1 cellular context compared by ENCODE assay signal in the genomic region with DNA sequence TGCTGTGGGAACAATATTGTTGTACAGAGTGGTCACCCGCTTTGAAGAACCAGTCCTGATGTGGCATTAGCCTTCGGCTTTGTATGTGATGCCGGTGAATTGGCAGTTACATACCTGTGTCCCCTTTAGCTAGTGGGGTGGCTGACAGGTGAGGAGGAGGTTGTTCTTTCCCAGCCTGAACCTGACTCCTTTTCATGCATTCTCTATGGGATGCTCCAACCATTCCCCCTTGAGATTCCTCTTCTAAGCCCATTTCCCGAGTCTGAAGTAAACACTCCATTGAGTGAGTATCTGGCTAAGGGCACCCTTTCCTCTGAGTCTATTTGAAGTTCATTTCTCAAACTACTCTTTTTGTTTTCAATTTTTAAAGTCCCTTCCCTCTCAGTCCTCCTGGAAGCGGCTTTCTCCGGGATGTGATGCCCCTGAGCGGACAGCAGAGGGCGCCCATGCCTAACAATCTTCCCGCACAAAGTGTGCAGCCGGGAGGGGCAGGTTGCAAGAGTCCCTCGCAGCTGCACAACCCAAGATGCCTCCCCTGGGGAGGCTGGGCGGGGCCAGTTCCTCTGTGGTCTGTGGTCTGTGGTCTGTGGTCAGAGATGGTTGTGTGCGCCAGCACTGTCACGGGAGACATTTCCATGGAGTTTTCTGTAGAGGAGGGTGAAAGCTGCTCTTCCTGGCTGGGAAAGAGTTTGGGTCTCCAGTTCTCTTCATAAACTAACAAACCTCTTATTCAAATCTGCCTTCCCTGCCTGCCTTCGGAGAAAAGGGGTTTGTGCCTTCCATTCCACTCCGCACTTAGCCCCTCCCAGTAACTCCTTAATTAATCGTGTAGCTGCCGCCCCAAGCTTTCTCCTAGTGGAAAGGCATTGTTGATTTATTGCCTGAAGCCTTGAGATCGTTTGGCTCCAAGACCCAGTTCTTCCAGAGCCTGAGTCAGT.
TF ChIP-seq lines count a peak whose summit lies in the region.

No MANE protein-coding gene starts in this region.

TF ChIP-seq in GM12878, 131 proteins besides CTCF, POLR2A, EP300 and RAD21 (continued from another document and continues in another):
- TF ChIP-seq MTA3 (IDR thresholded peaks at IDR 0.05; ENCODE audit: borderline replicate concordance, low read length) (no peak), GABPA (IDR thresholded peaks at IDR 0.05; ENCODE audit: low read depth) (no peak), POU2F2 (IDR thresholded peaks at IDR 0.05; ENCODE audit: borderline replicate concordance, low read depth, low read length) (0 out of 3 replicates have a peak, but pooled peaks have one; percentile 51), NRF1 (conservative IDR thresholded peaks at IDR 0.05; ENCODE audit: low read depth, low read length) (no peak), ZZZ3 (IDR thresholded peaks at IDR 0.05; ENCODE audit: control insufficient read depth, insufficient read length, low read depth) (no peak), FOS (IDR thresholded peaks at IDR 0.05; ENCODE audit: borderline replicate concordance, extremely low read depth, insufficient read length) (no peak), STAT1 (conservative IDR thresholded peaks at IDR 0.05) (no peak), SREBF1 (IDR thresholded peaks at IDR 0.05; ENCODE audit: low read length) (no peak), ZNF24 (IDR thresholded peaks at IDR 0.05) (no peak), NR2C2 (IDR thresholded peaks at IDR 0.05; ENCODE audit: borderline replicate concordance, control insufficient read depth, insufficient read length, low read depth) (no peak), TCF7 (IDR thresholded peaks at IDR 0.05; ENCODE audit: borderline replicate concordance) (no peak), TCF3 (IDR thresholded peaks at IDR 0.05; ENCODE audit: borderline replicate concordance, insufficient read depth, low read depth, low read length) (peak; percentile 79), JUND (IDR thresholded peaks at IDR 0.05; ENCODE audit: low read depth, low read length) (no peak), POLR2AphosphoS5 (IDR thresholded peaks at IDR 0.05; ENCODE audit: low read length) (no peak), STAT3 (IDR thresholded peaks at IDR 0.05; ENCODE audit: low read depth, low read length) (no peak), EED (IDR thresholded peaks at IDR 0.05; ENCODE audit: low read depth) (peak; percentile 90), PAX8 (IDR thresholded peaks at IDR 0.05) (no peak), ZNF622 (IDR thresholded peaks at IDR 0.05) (no peak), PML (IDR thresholded peaks at IDR 0.05; ENCODE audit: low read length) (no peak), SMAD5 (IDR thresholded peaks at IDR 0.05; ENCODE audit: low read depth) (no peak), HDGF (IDR thresholded peaks at IDR 0.05) (no peak), MXI1 (IDR thresholded peaks at IDR 0.05; ENCODE audit: low read depth, low read length) (0 out of 2 replicates have a peak, but pooled peaks have one; percentile 12), RAD51 (IDR thresholded peaks at IDR 0.05) (no peak), RUNX3 (IDR thresholded peaks at IDR 0.05; ENCODE audit: low read length) (peak; percentile 99), TAF1 (IDR thresholded peaks at IDR 0.05; ENCODE audit: borderline replicate concordance, low read depth, low read length) (no peak), CBFB (IDR thresholded peaks at IDR 0.05; ENCODE audit: low read depth) (peak; percentile 99), TBL1XR1 (IDR thresholded peaks at IDR 0.05; ENCODE audit: low read depth, low read length) (peak; percentile 32; the same call in 1 of the 2 replicates), JUNB (IDR thresholded peaks at IDR 0.05) (no peak), SP1 (IDR thresholded peaks at IDR 0.05; ENCODE audit: low read depth, low read length) (peak; percentile 40)
- TF ChIP-seq, protein P1, sequence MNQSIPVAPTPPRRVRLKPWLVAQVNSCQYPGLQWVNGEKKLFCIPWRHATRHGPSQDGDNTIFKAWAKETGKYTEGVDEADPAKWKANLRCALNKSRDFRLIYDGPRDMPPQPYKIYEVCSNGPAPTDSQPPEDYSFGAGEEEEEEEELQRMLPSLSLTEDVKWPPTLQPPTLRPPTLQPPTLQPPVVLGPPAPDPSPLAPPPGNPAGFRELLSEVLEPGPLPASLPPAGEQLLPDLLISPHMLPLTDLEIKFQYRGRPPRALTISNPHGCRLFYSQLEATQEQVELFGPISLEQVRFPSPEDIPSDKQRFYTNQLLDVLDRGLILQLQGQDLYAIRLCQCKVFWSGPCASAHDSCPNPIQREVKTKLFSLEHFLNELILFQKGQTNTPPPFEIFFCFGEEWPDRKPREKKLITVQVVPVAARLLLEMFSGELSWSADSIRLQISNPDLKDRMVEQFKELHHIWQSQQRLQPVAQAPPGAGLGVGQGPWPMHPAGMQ (IDR thresholded peaks at IDR 0.05; ENCODE audit: borderline replicate concordance), result no peak
- TF ChIP-seq, protein P2, sequence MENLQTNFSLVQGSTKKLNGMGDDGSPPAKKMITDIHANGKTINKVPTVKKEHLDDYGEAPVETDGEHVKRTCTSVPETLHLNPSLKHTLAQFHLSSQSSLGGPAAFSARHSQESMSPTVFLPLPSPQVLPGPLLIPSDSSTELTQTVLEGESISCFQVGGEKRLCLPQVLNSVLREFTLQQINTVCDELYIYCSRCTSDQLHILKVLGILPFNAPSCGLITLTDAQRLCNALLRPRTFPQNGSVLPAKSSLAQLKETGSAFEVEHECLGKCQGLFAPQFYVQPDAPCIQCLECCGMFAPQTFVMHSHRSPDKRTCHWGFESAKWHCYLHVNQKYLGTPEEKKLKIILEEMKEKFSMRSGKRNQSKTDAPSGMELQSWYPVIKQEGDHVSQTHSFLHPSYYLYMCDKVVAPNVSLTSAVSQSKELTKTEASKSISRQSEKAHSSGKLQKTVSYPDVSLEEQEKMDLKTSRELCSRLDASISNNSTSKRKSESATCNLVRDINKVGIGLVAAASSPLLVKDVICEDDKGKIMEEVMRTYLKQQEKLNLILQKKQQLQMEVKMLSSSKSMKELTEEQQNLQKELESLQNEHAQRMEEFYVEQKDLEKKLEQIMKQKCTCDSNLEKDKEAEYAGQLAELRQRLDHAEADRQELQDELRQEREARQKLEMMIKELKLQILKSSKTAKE (IDR thresholded peaks at IDR 0.05; ENCODE audit: low read depth, poor library complexity, severe bottlenecking), result no peak
- TF ChIP-seq, protein P3, sequence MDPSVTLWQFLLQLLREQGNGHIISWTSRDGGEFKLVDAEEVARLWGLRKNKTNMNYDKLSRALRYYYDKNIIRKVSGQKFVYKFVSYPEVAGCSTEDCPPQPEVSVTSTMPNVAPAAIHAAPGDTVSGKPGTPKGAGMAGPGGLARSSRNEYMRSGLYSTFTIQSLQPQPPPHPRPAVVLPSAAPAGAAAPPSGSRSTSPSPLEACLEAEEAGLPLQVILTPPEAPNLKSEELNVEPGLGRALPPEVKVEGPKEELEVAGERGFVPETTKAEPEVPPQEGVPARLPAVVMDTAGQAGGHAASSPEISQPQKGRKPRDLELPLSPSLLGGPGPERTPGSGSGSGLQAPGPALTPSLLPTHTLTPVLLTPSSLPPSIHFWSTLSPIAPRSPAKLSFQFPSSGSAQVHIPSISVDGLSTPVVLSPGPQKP (IDR thresholded peaks at IDR 0.05; ENCODE audit: low read depth, low read length), result no peak
- TF ChIP-seq, protein P4, sequence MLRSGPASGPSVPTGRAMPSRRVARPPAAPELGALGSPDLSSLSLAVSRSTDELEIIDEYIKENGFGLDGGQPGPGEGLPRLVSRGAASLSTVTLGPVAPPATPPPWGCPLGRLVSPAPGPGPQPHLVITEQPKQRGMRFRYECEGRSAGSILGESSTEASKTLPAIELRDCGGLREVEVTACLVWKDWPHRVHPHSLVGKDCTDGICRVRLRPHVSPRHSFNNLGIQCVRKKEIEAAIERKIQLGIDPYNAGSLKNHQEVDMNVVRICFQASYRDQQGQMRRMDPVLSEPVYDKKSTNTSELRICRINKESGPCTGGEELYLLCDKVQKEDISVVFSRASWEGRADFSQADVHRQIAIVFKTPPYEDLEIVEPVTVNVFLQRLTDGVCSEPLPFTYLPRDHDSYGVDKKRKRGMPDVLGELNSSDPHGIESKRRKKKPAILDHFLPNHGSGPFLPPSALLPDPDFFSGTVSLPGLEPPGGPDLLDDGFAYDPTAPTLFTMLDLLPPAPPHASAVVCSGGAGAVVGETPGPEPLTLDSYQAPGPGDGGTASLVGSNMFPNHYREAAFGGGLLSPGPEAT (IDR thresholded peaks at IDR 0.05; ENCODE audit: low read depth), result 0 out of 2 replicates have a peak, but pooled peaks have one; percentile 62
- TF ChIP-seq, protein P5, sequence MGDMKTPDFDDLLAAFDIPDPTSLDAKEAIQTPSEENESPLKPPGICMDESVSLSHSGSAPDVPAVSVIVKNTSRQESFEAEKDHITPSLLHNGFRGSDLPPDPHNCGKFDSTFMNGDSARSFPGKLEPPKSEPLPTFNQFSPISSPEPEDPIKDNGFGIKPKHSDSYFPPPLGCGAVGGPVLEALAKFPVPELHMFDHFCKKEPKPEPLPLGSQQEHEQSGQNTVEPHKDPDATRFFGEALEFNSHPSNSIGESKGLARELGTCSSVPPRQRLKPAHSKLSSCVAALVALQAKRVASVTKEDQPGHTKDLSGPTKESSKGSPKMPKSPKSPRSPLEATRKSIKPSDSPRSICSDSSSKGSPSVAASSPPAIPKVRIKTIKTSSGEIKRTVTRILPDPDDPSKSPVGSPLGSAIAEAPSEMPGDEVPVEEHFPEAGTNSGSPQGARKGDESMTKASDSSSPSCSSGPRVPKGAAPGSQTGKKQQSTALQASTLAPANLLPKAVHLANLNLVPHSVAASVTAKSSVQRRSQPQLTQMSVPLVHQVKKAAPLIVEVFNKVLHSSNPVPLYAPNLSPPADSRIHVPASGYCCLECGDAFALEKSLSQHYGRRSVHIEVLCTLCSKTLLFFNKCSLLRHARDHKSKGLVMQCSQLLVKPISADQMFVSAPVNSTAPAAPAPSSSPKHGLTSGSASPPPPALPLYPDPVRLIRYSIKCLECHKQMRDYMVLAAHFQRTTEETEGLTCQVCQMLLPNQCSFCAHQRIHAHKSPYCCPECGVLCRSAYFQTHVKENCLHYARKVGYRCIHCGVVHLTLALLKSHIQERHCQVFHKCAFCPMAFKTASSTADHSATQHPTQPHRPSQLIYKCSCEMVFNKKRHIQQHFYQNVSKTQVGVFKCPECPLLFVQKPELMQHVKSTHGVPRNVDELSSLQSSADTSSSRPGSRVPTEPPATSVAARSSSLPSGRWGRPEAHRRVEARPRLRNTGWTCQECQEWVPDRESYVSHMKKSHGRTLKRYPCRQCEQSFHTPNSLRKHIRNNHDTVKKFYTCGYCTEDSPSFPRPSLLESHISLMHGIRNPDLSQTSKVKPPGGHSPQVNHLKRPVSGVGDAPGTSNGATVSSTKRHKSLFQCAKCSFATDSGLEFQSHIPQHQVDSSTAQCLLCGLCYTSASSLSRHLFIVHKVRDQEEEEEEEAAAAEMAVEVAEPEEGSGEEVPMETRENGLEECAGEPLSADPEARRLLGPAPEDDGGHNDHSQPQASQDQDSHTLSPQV (IDR thresholded peaks at IDR 0.05), result no peak
- TF ChIP-seq, protein P6, sequence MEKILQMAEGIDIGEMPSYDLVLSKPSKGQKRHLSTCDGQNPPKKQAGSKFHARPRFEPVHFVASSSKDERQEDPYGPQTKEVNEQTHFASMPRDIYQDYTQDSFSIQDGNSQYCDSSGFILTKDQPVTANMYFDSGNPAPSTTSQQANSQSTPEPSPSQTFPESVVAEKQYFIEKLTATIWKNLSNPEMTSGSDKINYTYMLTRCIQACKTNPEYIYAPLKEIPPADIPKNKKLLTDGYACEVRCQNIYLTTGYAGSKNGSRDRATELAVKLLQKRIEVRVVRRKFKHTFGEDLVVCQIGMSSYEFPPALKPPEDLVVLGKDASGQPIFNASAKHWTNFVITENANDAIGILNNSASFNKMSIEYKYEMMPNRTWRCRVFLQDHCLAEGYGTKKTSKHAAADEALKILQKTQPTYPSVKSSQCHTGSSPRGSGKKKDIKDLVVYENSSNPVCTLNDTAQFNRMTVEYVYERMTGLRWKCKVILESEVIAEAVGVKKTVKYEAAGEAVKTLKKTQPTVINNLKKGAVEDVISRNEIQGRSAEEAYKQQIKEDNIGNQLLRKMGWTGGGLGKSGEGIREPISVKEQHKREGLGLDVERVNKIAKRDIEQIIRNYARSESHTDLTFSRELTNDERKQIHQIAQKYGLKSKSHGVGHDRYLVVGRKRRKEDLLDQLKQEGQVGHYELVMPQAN (conservative IDR thresholded peaks at IDR 0.05), result no peak
- TF ChIP-seq, protein P7, sequence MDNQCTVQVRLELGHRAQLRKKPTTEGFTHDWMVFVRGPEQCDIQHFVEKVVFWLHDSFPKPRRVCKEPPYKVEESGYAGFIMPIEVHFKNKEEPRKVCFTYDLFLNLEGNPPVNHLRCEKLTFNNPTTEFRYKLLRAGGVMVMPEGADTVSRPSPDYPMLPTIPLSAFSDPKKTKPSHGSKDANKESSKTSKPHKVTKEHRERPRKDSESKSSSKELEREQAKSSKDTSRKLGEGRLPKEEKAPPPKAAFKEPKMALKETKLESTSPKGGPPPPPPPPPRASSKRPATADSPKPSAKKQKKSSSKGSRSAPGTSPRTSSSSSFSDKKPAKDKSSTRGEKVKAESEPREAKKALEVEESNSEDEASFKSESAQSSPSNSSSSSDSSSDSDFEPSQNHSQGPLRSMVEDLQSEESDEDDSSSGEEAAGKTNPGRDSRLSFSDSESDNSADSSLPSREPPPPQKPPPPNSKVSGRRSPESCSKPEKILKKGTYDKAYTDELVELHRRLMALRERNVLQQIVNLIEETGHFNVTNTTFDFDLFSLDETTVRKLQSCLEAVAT (IDR thresholded peaks at IDR 0.05), result peak; percentile 99
- TF ChIP-seq, protein P8, sequence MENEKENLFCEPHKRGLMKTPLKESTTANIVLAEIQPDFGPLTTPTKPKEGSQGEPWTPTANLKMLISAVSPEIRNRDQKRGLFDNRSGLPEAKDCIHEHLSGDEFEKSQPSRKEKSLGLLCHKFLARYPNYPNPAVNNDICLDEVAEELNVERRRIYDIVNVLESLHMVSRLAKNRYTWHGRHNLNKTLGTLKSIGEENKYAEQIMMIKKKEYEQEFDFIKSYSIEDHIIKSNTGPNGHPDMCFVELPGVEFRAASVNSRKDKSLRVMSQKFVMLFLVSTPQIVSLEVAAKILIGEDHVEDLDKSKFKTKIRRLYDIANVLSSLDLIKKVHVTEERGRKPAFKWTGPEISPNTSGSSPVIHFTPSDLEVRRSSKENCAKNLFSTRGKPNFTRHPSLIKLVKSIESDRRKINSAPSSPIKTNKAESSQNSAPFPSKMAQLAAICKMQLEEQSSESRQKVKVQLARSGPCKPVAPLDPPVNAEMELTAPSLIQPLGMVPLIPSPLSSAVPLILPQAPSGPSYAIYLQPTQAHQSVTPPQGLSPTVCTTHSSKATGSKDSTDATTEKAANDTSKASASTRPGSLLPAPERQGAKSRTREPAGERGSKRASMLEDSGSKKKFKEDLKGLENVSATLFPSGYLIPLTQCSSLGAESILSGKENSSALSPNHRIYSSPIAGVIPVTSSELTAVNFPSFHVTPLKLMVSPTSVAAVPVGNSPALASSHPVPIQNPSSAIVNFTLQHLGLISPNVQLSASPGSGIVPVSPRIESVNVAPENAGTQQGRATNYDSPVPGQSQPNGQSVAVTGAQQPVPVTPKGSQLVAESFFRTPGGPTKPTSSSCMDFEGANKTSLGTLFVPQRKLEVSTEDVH (IDR thresholded peaks at IDR 0.05; ENCODE audit: low read depth, partially characterized antibody), result no peak
- TF ChIP-seq, protein P9, sequence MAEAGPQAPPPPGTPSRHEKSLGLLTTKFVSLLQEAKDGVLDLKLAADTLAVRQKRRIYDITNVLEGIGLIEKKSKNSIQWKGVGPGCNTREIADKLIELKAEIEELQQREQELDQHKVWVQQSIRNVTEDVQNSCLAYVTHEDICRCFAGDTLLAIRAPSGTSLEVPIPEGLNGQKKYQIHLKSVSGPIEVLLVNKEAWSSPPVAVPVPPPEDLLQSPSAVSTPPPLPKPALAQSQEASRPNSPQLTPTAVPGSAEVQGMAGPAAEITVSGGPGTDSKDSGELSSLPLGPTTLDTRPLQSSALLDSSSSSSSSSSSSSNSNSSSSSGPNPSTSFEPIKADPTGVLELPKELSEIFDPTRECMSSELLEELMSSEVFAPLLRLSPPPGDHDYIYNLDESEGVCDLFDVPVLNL (IDR thresholded peaks at IDR 0.05; ENCODE audit: low read depth, low read length), result no peak
